Comparison of ENCODE assay signal across 14 cellular contexts in the genomic region with DNA sequence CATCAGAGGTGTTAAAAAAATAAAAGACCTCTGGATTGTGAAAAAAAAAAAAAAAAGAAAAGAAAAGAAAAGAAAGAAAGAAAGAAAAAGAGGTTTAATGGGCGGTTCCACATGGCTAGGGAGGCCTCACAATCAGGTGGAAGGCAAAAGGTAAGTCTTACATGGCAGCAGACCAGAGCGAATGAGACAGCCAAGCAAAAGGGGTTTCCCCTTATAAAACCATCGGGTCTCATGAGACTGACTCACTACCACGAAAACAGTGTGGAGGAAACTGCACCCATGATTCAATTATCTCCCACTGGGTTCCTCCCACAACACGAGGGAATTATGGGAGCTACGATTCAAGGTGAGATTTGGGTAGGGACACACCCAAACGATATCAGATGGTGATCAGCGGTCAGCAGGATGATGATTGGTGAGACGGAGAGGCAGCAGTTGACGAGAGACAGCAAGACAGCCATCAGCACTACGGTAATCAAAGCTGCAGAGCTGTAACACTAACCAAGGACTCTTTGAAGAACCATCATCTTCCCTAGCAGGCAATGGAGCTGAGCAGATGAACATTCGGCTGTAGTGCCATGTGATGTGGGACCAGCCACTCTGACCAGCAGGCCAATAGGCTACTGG. TPM values are rescaled to one million over a fixed set of nuclear protein-coding genes. Genes with fewer than 3 reads are reported as not detected.
DNase-seq lines count a peak whose midpoint lies in the region; ATAC-seq, FAIRE-seq and TF ChIP-seq lines count a peak whose summit lies in the region.
"Had no signal": no experiment of that assay in that cellular context is flagged by ENCODE, and none has a peak within 500 bp of the region (broad histone marks: within the 10 kb centered on the region; RNA-seq: fewer than 3 reads in every experiment).

No MANE protein-coding gene starts in this region.

- ATAC-seq in GM21528 (IDR thresholded peaks at IDR 0.05; ENCODE audit: low FRiP score, unreplicated experiment) (no peak), GM19467 (IDR thresholded peaks at IDR 0.05; ENCODE audit: unreplicated experiment) (no peak), HG03460 (IDR thresholded peaks at IDR 0.05; ENCODE audit: unreplicated experiment) (no peak)

- TF ChIP-seq CTCF in GM12864 (IDR thresholded peaks at IDR 0.05; ENCODE audit: low read depth, low read length, missing control alignments) (no peak), bronchial epithelial cell (IDR thresholded peaks at IDR 0.05; ENCODE audit: insufficient read depth, low read length, severe bottlenecking) (no peak)

- H3K4me3 ChIP-seq in GM12864 (ENCODE audit: low read depth, low read length) (no peak overlapping the region), bronchial epithelial cell (ENCODE audit: low read depth, low read length) (no peak overlapping the region)
- H3K4me3 ChIP-seq: GM23248, ovary had no signal

- FAIRE-seq in bronchial epithelial cell (lab: Jason Lieb, UNC) = no peak
- FAIRE-seq: urothelium cell line had no signal

- no peaks in the 10 kb centered on the region for H3K27me3 ChIP-seq in bronchial epithelial cell (ENCODE audit: control insufficient read depth, insufficient read depth, low read length)
- H3K27me3 ChIP-seq: ovary had no signal

- H3K36me3 ChIP-seq in bronchial epithelial cell (ENCODE audit: control insufficient read depth, insufficient read depth, low read length) = no peaks in the 10 kb centered on the region
- H3K36me3 ChIP-seq: ovary had no signal

- peak; percentile 45 for DNase-seq in GM12864 (ENCODE audit: low read depth)
- DNase-seq in SW480 (ENCODE audit: low spot score) = peak; percentile 17
- peak; percentile 25 for DNase-seq in bronchial epithelial cell (ENCODE audit: low read depth)
- peak; percentile 34 to 60 for DNase-seq in stimulated activated CD4-positive, alpha-beta T cell treated with anti-CD3 and anti-CD28 coated beads, Interleukin-2, amount 100 ng/mL, for 24 hours
- no peak for DNase-seq in SW 1271 (lab: John Stamatoyannopoulos, UW)
- DNase-seq: DND-41, GM23248, NCI-H774, ovary had no signal

RNA-seq across cellular contexts. Expression of a gene that starts 3.9 kb away (rescaled TPM):
- total RNA-seq in bronchial epithelial cell = not detected in 2 replicates
- total RNA-seq: GM23248, M059J had no signal

RNA-seq across cellular contexts. Expression of a gene that starts 11.8 kb away (rescaled TPM):
- not detected in 2 replicates for total RNA-seq in bronchial epithelial cell
- total RNA-seq: GM23248, M059J had no signal

RNA-seq across cellular contexts. Expression of a gene that starts 19.4 kb away (rescaled TPM):
- not detected in 2 replicates for total RNA-seq in bronchial epithelial cell
- total RNA-seq: GM23248, M059J had no signal

RNA-seq across cellular contexts. Expression of a gene that starts 49.3 kb away (rescaled TPM):
- total RNA-seq in bronchial epithelial cell = not detected in 2 replicates
- total RNA-seq: GM23248, M059J had no signal

Comparison
In these comparisons a context has a peak if more than half of its experiments do, and no peak if none do; other contexts are left out.
1. DNase-seq: peak in GM12864 (single experiment), SW480 (single experiment), bronchial epithelial cell (single experiment) and stimulated activated CD4-positive, alpha-beta T cell treated with anti-CD3 and anti-CD28 coated beads, Interleukin-2, amount 100 ng/mL, for 24 hours (2 of 2); none in SW 1271 (0 of 2).